9 cellular contexts compared by ENCODE assay signal in genomic region chr14:74324945-74325361, GRCh38. TPM values are rescaled to one million over a fixed set of nuclear protein-coding genes. Genes with fewer than 3 reads are reported as not detected.
DNase-seq lines count a peak whose midpoint lies in the region; ATAC-seq and TF ChIP-seq lines count a peak whose summit lies in the region.
"Had no signal": no experiment of that assay in that cellular context is flagged by ENCODE, and none has a peak within 500 bp of the region (broad histone marks: within the 10 kb centered on the region; RNA-seq: fewer than 3 reads in every experiment).

No MANE protein-coding gene starts in this region.

- H3K27me3 ChIP-seq in DOHH2 (ENCODE audit: control insufficient read depth, low read length) (peaks cover 18% of the 10 kb centered on the region), sigmoid colon (no peaks in the 10 kb centered on the region)

- intact Hi-C loops in sigmoid colon (cut with DNase I): no loop called here

- no peak overlapping the region for H3K4me3 Mint-ChIP-seq in glutamatergic neuron (ENCODE audit: unreplicated experiment)
- no peak overlapping the region for H3K4me3 Mint-ChIP-seq in type B pancreatic cell
- H3K4me3 Mint-ChIP-seq in stimulated activated naive CD8-positive, alpha-beta T cell treated with anti-CD3 and anti-CD28 coated beads, Interleukin-15, amount 100 ng/mL, for 72 hours: no peak overlapping the region
- H3K4me3 Mint-ChIP-seq: T-helper 1 cell treated with Interleukin-12 subunit alpha and Interleukin-12 subunit beta and Interleukin-4 antibody, amounts not matched to agents 30 μg/mL and 1 μg/mL, for 36 hours had no signal

- DNase-seq in KBM-7: peak; percentile 56
- DNase-seq in glutamatergic neuron: no peak
- DNase-seq in type B pancreatic cell (ENCODE audit: extremely low spot score, unreplicated experiment): no peak
- DNase-seq in sigmoid colon: no peak
- DNase-seq in stimulated activated naive CD8-positive, alpha-beta T cell treated with anti-CD3 and anti-CD28 coated beads, Interleukin-15, amount 100 ng/mL, for 72 hours: no peak

- H3K27me3 Mint-ChIP-seq in glutamatergic neuron (ENCODE audit: unreplicated experiment) (no peaks in the 10 kb centered on the region), type B pancreatic cell (peaks cover 11% of the 10 kb centered on the region)
- peaks cover 35% of the 10 kb centered on the region for H3K27me3 Mint-ChIP-seq in stimulated activated naive CD8-positive, alpha-beta T cell treated with anti-CD3 and anti-CD28 coated beads, Interleukin-15, amount 100 ng/mL, for 72 hours

- H3K79me2 ChIP-seq in DOHH2 (ENCODE audit: control insufficient read depth, low read length): no peaks in the 10 kb centered on the region

- H3K9me3 ChIP-seq in DOHH2 (ENCODE audit: control insufficient read depth, insufficient read depth, low read length) (no peaks in the 10 kb centered on the region), sigmoid colon (no peaks in the 10 kb centered on the region)

- H4K20me1 ChIP-seq in DOHH2 (ENCODE audit: control insufficient read depth, insufficient read depth, low read depth, low read length): no peaks in the 10 kb centered on the region

- no peak overlapping the region for H3K27ac Mint-ChIP-seq in glutamatergic neuron (ENCODE audit: unreplicated experiment)
- no peak overlapping the region for H3K27ac Mint-ChIP-seq in type B pancreatic cell
- H3K27ac Mint-ChIP-seq in stimulated activated naive CD8-positive, alpha-beta T cell treated with anti-CD3 and anti-CD28 coated beads, Interleukin-15, amount 100 ng/mL, for 72 hours: no peak overlapping the region
- H3K27ac Mint-ChIP-seq: T-helper 1 cell treated with Interleukin-12 subunit alpha and Interleukin-12 subunit beta and Interleukin-4 antibody, amounts not matched to agents 30 μg/mL and 1 μg/mL, for 36 hours had no signal

- H3K36me3 ChIP-seq in DOHH2 (ENCODE audit: control insufficient read depth, low read length) (no peaks in the 10 kb centered on the region), sigmoid colon (no peaks in the 10 kb centered on the region)

- in situ Hi-C loops in KBM-7 (cut with MboI; ENCODE audit: low pct_unique_long_range_greater_than_20kb, low sequenced_read_pairs): no loop called here

- no peak for TF ChIP-seq POLR2A in sigmoid colon (IDR thresholded peaks at IDR 0.05)

- TF ChIP-seq EP300 in sigmoid colon (IDR thresholded peaks at IDR 0.05): no peak

- H3K27ac ChIP-seq in DOHH2 (ENCODE audit: low read depth, low read length) (no peak overlapping the region), sigmoid colon (no peak overlapping the region)

- no peaks in the 10 kb centered on the region for H3F3A ChIP-seq in DOHH2 (ENCODE audit: control insufficient read depth, insufficient read depth)

- no peaks in the 10 kb centered on the region for H3K9me3 Mint-ChIP-seq in glutamatergic neuron (ENCODE audit: unreplicated experiment)
- no peaks in the 10 kb centered on the region for H3K9me3 Mint-ChIP-seq in type B pancreatic cell
- H3K9me3 Mint-ChIP-seq in stimulated activated naive CD8-positive, alpha-beta T cell treated with anti-CD3 and anti-CD28 coated beads, Interleukin-15, amount 100 ng/mL, for 72 hours: no peaks in the 10 kb centered on the region
- H3K9me3 Mint-ChIP-seq: T-helper 1 cell treated with Interleukin-12 subunit alpha and Interleukin-12 subunit beta and Interleukin-4 antibody, amounts not matched to agents 30 μg/mL and 1 μg/mL, for 36 hours had no signal

- 60 to 67% methylated on average over 3 of the region's 3 CpGs for WGBS in sigmoid colon, 2 donors

- H3K4me3 ChIP-seq in DOHH2 (ENCODE audit: low read length) (no peak overlapping the region), sigmoid colon (no peak overlapping the region)

- H3K4me1 Mint-ChIP-seq in glutamatergic neuron (ENCODE audit: low read depth, unreplicated experiment) (peaks cover 2% of the 10 kb centered on the region), type B pancreatic cell (ENCODE audit: unreplicated experiment) (peaks cover 13% of the 10 kb centered on the region)
- H3K4me1 Mint-ChIP-seq in stimulated activated naive CD8-positive, alpha-beta T cell treated with anti-CD3 and anti-CD28 coated beads, Interleukin-15, amount 100 ng/mL, for 72 hours: no peaks in the 10 kb centered on the region

- TF ChIP-seq CTCF in DOHH2 (IDR thresholded peaks at IDR 0.05; ENCODE audit: low read depth, low read length, poor library complexity, severe bottlenecking) (peak; percentile 75), glutamatergic neuron (IDR thresholded peaks at IDR 0.05; ENCODE audit: partially characterized antibody, unreplicated experiment) (peak; percentile 90), type B pancreatic cell (conservative IDR thresholded peaks at IDR 0.05) (peak; percentile 84), sigmoid colon (IDR thresholded peaks at IDR 0.05) (peak in 2 of 4 experiments; percentile 12 to 32)

- H3K9me2 ChIP-seq in DOHH2 (replicated peaks; ENCODE audit: control insufficient read depth, low read length): no peaks in the 10 kb centered on the region

- H3K36me3 Mint-ChIP-seq in glutamatergic neuron (ENCODE audit: unreplicated experiment) (no peaks in the 10 kb centered on the region), type B pancreatic cell (no peaks in the 10 kb centered on the region)

- ATAC-seq in SK-N-SH treated with all-trans-retinoic acid at 6 μM for 48 hours: peak; percentile 70
- ATAC-seq in GM21786 (IDR thresholded peaks at IDR 0.05; ENCODE audit: unreplicated experiment): no peak
- ATAC-seq in stimulated activated naive CD8-positive, alpha-beta T cell treated with anti-CD3 and anti-CD28 coated beads, Interleukin-15, amount 100 ng/mL, for 72 hours: no peak

- H3K4me2 ChIP-seq in DOHH2 (ENCODE audit: low read length): no peak overlapping the region

- H3K4me1 ChIP-seq in DOHH2 (ENCODE audit: control insufficient read depth, low read length) (no peaks in the 10 kb centered on the region), sigmoid colon (no peaks in the 10 kb centered on the region)

TF ChIP-seq in SK-N-SH treated with all-trans-retinoic acid at 6 μM for 48 hours, 23 proteins besides CTCF, POLR2A, EP300 and RAD21:
- TF ChIP-seq ZFP3 (CRISPR knock-in tag; IDR thresholded peaks at IDR 0.05): no peak
- TF ChIP-seq PPARA (CRISPR knock-in tag; IDR thresholded peaks at IDR 0.05; ENCODE audit: borderline replicate concordance): no peak
- no peak for TF ChIP-seq TCF4 (CRISPR knock-in tag; IDR thresholded peaks at IDR 0.05; ENCODE audit: borderline replicate concordance)
- no peak for TF ChIP-seq PATZ1 (CRISPR knock-in tag; IDR thresholded peaks at IDR 0.05; ENCODE audit: borderline replicate concordance)
- TF ChIP-seq RARB (CRISPR knock-in tag; IDR thresholded peaks at IDR 0.05): no peak
- TF ChIP-seq ZNF70 (CRISPR knock-in tag; IDR thresholded peaks at IDR 0.05): no peak
- no peak for TF ChIP-seq ISL1 (CRISPR knock-in tag; IDR thresholded peaks at IDR 0.05)
- no peak for TF ChIP-seq CSRNP3 (CRISPR knock-in tag; IDR thresholded peaks at IDR 0.05)

RNA-seq across cellular contexts. Expression of gene ABCD4, which starts 22.2 kb away (rescaled TPM):
- 73.7 TPM for total RNA-seq in glutamatergic neuron (ENCODE audit: unreplicated experiment)
- total RNA-seq in type B pancreatic cell (ENCODE audit: low replicate concordance): 60.5 and 92.6 TPM in 2 replicates
- 10 to 100 TPM; 27.6 to 50.1 (median 31.3) TPM for total RNA-seq in sigmoid colon
- polyA plus RNA-seq in sigmoid colon: 10 to 100 TPM; 13.6 to 37.7 (median 18.0) TPM

RNA-seq across cellular contexts. Expression of gene VRTN, which starts 23.3 kb away (rescaled TPM):
- total RNA-seq in glutamatergic neuron (ENCODE audit: unreplicated experiment) (0.15 TPM), type B pancreatic cell (ENCODE audit: low replicate concordance) (not detected in 2 replicates), sigmoid colon (not detected)
- under 1 TPM in 2 of 3 donors, not detected in 1; 0.23 to 0.25 TPM for polyA plus RNA-seq in sigmoid colon
